Comparison of ENCODE assay signal across 8 cellular contexts in genomic region chr1:6624712-6625578, GRCh38. TPM values are rescaled to one million over a fixed set of nuclear protein-coding genes. Genes with fewer than 3 reads are reported as not detected.
DNase-seq lines count a peak whose midpoint lies in the region; ATAC-seq, FAIRE-seq and TF ChIP-seq lines count a peak whose summit lies in the region.

Gene THAP3 (plus strand): TSS chr1:6624868. CDS start chr1:6625219, 351 bp downstream.

- H3K4me3 ChIP-seq in SJCRH30 (peak within 1 kb of the TSS; percentile 76), neutrophil (ENCODE audit: low read depth in 1 of 2, low read length in 1 of 2) (peak within 1 kb of the TSS; percentile 69 to 74)

- H3K27ac ChIP-seq in KOPT-K1 (ENCODE audit: low read depth, low read length, poor library complexity, severe bottlenecking) = peak within 1 kb of the TSS; percentile 70
- peak within 1 kb of the TSS; percentile 65 for H3K27ac ChIP-seq in SJCRH30
- peak within 1 kb of the TSS; percentile 69 for H3K27ac ChIP-seq in neutrophil
- peak within 1 kb of the TSS; percentile 89 for H3K27ac ChIP-seq in substantia nigra (ENCODE audit: low read depth, low read length, poor library complexity, severe bottlenecking)

- H3K27me3 ChIP-seq in SJCRH30 (no peaks in the 10 kb centered on the region), neutrophil (no peaks in the 10 kb centered on the region)

- FAIRE-seq in frontal cortex (lab: Jason Lieb, UNC) = no peak

- H3K4me1 ChIP-seq in SJCRH30 (peaks cover 28% of the 10 kb centered on the region), neutrophil (ENCODE audit: control insufficient read depth in 1 of 2, insufficient read depth in 1 of 2, low read depth in 1 of 2, low read length in 1 of 2) (peaks cover 13 to 17% of the 10 kb centered on the region in 2 experiments)

- no peaks in the 10 kb centered on the region for H3K9me3 ChIP-seq in KOPT-K1 (ENCODE audit: insufficient read depth, low read length, poor library complexity, severe bottlenecking)
- no peaks in the 10 kb centered on the region for H3K9me3 ChIP-seq in SJCRH30 (replicated peaks)
- no peaks in the 10 kb centered on the region for H3K9me3 ChIP-seq in neutrophil

- ATAC-seq in GM21717 (IDR thresholded peaks at IDR 0.05; ENCODE audit: unreplicated experiment) = peak; percentile 72

- peak; percentile 81 for TF ChIP-seq CTCF in neutrophil (IDR thresholded peaks at IDR 0.05)

- DNase-seq in Daoy (ENCODE audit: low read depth) = peak; percentile 92
- peak; percentile 93 to 95 for DNase-seq in SJCRH30
- peak; percentile 71 to 86 (median 78) for DNase-seq in activated naive CD4-positive, alpha-beta T cell (lab: John Stamatoyannopoulos, UW)
- DNase-seq in frontal cortex (ENCODE audit: low spot score in 2 of 2) = peak; percentile 90 to 93
- peak in 48 of 49 donors; percentile 30 to 90 (median 75) for DNase-seq in substantia nigra (lab: John Stamatoyannopoulos, UW)

- peaks cover 78% of the 10 kb centered on the region for H3K36me3 ChIP-seq in KOPT-K1 (ENCODE audit: insufficient read depth, low read length)
- peaks cover 57% of the 10 kb centered on the region for H3K36me3 ChIP-seq in SJCRH30
- peaks cover 45% of the 10 kb centered on the region for H3K36me3 ChIP-seq in neutrophil

RNA-seq across cellular contexts. Expression of gene THAP3, which starts in this region (rescaled TPM):
- total RNA-seq in Daoy (2014; rRNA removed; shearing (Covaris generic)) = 14.9 and 27.2 TPM in 2 replicates
- total RNA-seq in SJCRH30 (2014; rRNA removed; shearing (Covaris generic)) = 35.5 and 36.5 TPM in 2 replicates
- total RNA-seq in frontal cortex = 22.8 TPM

Comparison
In these comparisons a context has a peak if more than half of its experiments do, and no peak if none do; other contexts are left out.
1. Peak in every context shown above with its lines: DNase-seq, ATAC-seq, H3K4me3 ChIP-seq and H3K27ac ChIP-seq.